ENCODE assay signal across 1 cellular context in genomic region chr16:66904846-66905632, GRCh38.
TF ChIP-seq lines count a peak whose summit lies in the region.

No MANE protein-coding gene starts in this region.

TF ChIP-seq in HepG2, 621 proteins besides CTCF, POLR2A, EP300 and RAD21 (continued from another document and continues in another):
- TF ChIP-seq, protein P1, sequence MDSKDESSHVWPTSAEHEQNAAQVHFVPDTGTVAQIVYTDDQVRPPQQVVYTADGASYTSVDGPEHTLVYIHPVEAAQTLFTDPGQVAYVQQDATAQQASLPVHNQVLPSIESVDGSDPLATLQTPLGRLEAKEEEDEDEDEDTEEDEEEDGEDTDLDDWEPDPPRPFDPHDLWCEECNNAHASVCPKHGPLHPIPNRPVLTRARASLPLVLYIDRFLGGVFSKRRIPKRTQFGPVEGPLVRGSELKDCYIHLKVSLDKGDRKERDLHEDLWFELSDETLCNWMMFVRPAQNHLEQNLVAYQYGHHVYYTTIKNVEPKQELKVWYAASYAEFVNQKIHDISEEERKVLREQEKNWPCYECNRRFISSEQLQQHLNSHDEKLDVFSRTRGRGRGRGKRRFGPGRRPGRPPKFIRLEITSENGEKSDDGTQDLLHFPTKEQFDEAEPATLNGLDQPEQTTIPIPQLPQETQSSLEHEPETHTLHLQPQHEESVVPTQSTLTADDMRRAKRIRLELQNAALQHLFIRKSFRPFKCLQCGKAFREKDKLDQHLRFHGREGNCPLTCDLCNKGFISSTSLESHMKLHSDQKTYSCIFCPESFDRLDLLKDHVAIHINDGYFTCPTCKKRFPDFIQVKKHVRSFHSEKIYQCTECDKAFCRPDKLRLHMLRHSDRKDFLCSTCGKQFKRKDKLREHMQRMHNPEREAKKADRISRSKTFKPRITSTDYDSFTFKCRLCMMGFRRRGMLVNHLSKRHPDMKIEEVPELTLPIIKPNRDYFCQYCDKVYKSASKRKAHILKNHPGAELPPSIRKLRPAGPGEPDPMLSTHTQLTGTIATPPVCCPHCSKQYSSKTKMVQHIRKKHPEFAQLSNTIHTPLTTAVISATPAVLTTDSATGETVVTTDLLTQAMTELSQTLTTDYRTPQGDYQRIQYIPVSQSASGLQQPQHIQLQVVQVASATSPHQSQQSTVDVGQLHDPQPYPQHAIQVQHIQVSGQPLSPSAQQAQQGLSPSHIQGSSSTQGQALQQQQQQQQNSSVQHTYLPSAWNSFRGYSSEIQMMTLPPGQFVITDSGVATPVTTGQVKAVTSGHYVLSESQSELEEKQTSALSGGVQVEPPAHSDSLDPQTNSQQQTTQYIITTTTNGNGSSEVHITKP (CRISPR knock-in tag; IDR thresholded peaks at IDR 0.05; ENCODE audit: low read depth) = no peak; the same call in 1 of the 2 replicates
- TF ChIP-seq DR1 (CRISPR knock-in tag; IDR thresholded peaks at IDR 0.05) (no peak; the same call in 1 of the 2 replicates), ZNF234 (CRISPR knock-in tag; conservative IDR thresholded peaks at IDR 0.05) (0 out of 2 replicates have a peak, but pooled peaks have one; percentile 90), ZNF350 (CRISPR knock-in tag; IDR thresholded peaks at IDR 0.05; ENCODE audit: borderline replicate concordance, low read depth) (no peak), ZNF275 (CRISPR knock-in tag; IDR thresholded peaks at IDR 0.05; ENCODE audit: borderline replicate concordance) (no peak), RARG (CRISPR knock-in tag; IDR thresholded peaks at IDR 0.05; ENCODE audit: low read depth) (no peak), PHB2 (IDR thresholded peaks at IDR 0.05; ENCODE audit: partially characterized antibody) (no peak), KLF6 (CRISPR knock-in tag; IDR thresholded peaks at IDR 0.05) (peak; percentile 28; the same call in 1 of the 2 replicates), ZNF430 (CRISPR knock-in tag; IDR thresholded peaks at IDR 0.05) (0 out of 2 replicates have a peak, but pooled peaks have one; percentile 13), ZNF264 (CRISPR knock-in tag; IDR thresholded peaks at IDR 0.05) (0 out of 2 replicates have a peak, but pooled peaks have one; percentile 20), ZBTB25 (CRISPR knock-in tag; IDR thresholded peaks at IDR 0.05) (peak; percentile 77; the same call in 1 of the 2 replicates), CHCHD3 (CRISPR knock-in tag; IDR thresholded peaks at IDR 0.05) (no peak), ZNF687 (CRISPR knock-in tag; IDR thresholded peaks at IDR 0.05) (peak; percentile 66), SMAD1 (CRISPR knock-in tag; IDR thresholded peaks at IDR 0.05; ENCODE audit: borderline replicate concordance, low read depth) (no peak), PAX8 (CRISPR knock-in tag; IDR thresholded peaks at IDR 0.05; ENCODE audit: borderline replicate concordance) (no peak; the same call in 1 of the 2 replicates), FOXP4 (CRISPR knock-in tag; IDR thresholded peaks at IDR 0.05) (peak; percentile 85), KAT8 (CRISPR knock-in tag; IDR thresholded peaks at IDR 0.05) (peak; percentile 61; the same call in 1 of the 2 replicates), TBX2 (CRISPR knock-in tag; IDR thresholded peaks at IDR 0.05; ENCODE audit: borderline replicate concordance) (peak; percentile 36; the same call in 1 of the 2 replicates), SIX1 (CRISPR knock-in tag; IDR thresholded peaks at IDR 0.05; ENCODE audit: borderline replicate concordance) (peak; percentile 63; the same call in 1 of the 2 replicates), HNF1A (IDR thresholded peaks at IDR 0.05; ENCODE audit: low read depth) (peak; percentile 64; the same call in 1 of the 2 replicates), HNF1A (CRISPR knock-in tag; IDR thresholded peaks at IDR 0.05; ENCODE audit: borderline replicate concordance) (no peak), MEIS2 (CRISPR knock-in tag; IDR thresholded peaks at IDR 0.05) (peak; percentile 71), ZNF160 (CRISPR knock-in tag; IDR thresholded peaks at IDR 0.05) (no peak), ZBTB42 (CRISPR knock-in tag; IDR thresholded peaks at IDR 0.05) (0 out of 2 replicates have a peak, but pooled peaks have one; percentile 51), KLF12 (CRISPR knock-in tag; IDR thresholded peaks at IDR 0.05; ENCODE audit: borderline replicate concordance) (peak; percentile 46), ATM (IDR thresholded peaks at IDR 0.05; ENCODE audit: borderline replicate concordance) (no peak), NCOA2 (CRISPR knock-in tag; IDR thresholded peaks at IDR 0.05) (peak; percentile 93), HIC2 (CRISPR knock-in tag; IDR thresholded peaks at IDR 0.05; ENCODE audit: low read depth) (no peak)
- TF ChIP-seq, protein P2, sequence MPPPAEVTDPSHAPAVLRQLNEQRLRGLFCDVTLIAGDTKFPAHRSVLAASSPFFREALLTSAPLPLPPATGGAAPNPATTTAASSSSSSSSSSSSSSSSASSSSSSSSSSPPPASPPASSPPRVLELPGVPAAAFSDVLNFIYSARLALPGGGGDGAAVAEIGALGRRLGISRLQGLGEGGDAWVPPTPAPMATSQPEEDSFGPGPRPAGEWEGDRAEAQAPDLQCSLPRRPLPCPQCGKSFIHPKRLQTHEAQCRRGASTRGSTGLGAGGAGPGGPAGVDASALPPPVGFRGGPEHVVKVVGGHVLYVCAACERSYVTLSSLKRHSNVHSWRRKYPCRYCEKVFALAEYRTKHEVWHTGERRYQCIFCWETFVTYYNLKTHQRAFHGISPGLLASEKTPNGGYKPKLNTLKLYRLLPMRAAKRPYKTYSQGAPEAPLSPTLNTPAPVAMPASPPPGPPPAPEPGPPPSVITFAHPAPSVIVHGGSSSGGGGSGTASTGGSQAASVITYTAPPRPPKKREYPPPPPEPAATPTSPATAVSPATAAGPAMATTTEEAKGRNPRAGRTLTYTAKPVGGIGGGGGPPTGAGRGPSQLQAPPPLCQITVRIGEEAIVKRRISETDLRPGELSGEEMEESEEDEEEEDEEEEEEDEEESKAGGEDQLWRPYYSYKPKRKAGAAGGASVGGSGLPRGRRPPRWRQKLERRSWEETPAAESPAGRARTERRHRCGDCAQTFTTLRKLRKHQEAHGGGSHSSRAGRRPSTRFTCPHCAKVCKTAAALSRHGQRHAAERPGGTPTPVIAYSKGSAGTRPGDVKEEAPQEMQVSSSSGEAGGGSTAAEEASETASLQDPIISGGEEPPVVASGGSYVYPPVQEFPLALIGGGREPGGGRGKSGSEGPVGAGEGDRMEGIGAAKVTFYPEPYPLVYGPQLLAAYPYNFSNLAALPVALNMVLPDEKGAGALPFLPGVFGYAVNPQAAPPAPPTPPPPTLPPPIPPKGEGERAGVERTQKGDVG (CRISPR knock-in tag; IDR thresholded peaks at IDR 0.05; ENCODE audit: borderline replicate concordance) = no peak; the same call in 1 of the 2 replicates
